Comparison of ENCODE assay signal across 1 cellular context in genomic region chr12:122999986-123000420, GRCh38.
TF ChIP-seq lines count a peak whose summit lies in the region.

No MANE protein-coding gene starts in this region.

TF ChIP-seq in HEK293, 187 proteins besides CTCF, POLR2A, EP300 and RAD21 (continued from another document):
- TF ChIP-seq ZNF449 (tag by site-specific recombination; IDR thresholded peaks at IDR 0.05) (no peak), ZNF341 (tag by site-specific recombination; IDR thresholded peaks at IDR 0.05; ENCODE audit: low read depth) (peak; percentile 50; the same call in 1 of the 2 replicates), ZIC2 (tag by site-specific recombination; IDR thresholded peaks at IDR 0.05) (peak; percentile 94)
